Comparison of ENCODE assay signal across 28 cellular contexts in genomic region chr10:33031815-33032320, GRCh38.
A peak's percentile ranks its signal among the peaks of the same experiment; 100 is the strongest.
DNase-seq lines count a peak whose midpoint lies in the region; ATAC-seq, FAIRE-seq and TF ChIP-seq lines count a peak whose summit lies in the region.
"Had no signal": no experiment of that assay in that cellular context is flagged by ENCODE, and none has a peak within 500 bp of the region (broad histone marks: within the 10 kb centered on the region; RNA-seq: fewer than 3 reads in every experiment).

No MANE protein-coding gene starts in this region.

- DNase-seq in mammary epithelial cell (no peak), MCF 10A (ENCODE audit: unreplicated experiment) (no peak), RWPE1 (ENCODE audit: low spot score) (no peak), endothelial cell of umbilical vein (ENCODE audit: low read depth, low spot score) (no peak), pons (ENCODE audit: low spot score) (no peak), RKO (ENCODE audit: low spot score) (no peak), upper lobe of right lung (no peak)
- DNase-seq: activated CD4-positive, alpha-beta T cell treated with anti-CD3 and anti-CD28 coated beads, Interleukin-2, amount 50 U/mL, for 48 hours; activated CD4-positive, CD25-positive, alpha-beta regulatory T cell treated with anti-CD3 and anti-CD28 coated beads, Interleukin-2, amount 50 U/mL, for 72 hours; activated CD8-positive, alpha-beta memory T cell treated with anti-CD3 and anti-CD28 coated beads, Interleukin-2, amount 50 U/mL, for 4 hours; activated naive CD4-positive, alpha-beta T cell treated with Interleukin-2 at 50 U/mL for 16 hours; dorsolateral prefrontal cortex; H9; immature natural killer cell; left colon; NCI-H2107; NCI-H82; ovary; testis had no signal

- CTCF ChIA-PET in mammary epithelial cell (lab: Charles Lee; ENCODE audit: low non-redundant PET) (no interaction called here), MCF 10A (lab: Yijun Ruan, JAX) (interaction anchor here (0.5 to 1.6 kb wide), 2 partner anchors 21 to 86 kb away, joined by 5 to 7 read pairs; no protein-coding TSS in a partner anchor), RWPE1 (lab: Yijun Ruan, JAX) (no interaction called here), endothelial cell of umbilical vein (lab: Charles Lee) (interaction anchor here (1.2 to 2.7 kb wide), 6 partner anchors 10 to 84 kb away, joined by 3 to 16 read pairs (median 6); no protein-coding TSS in a partner anchor)

- peaks cover 21% of the 10 kb centered on the region for H3K4me1 Mint-ChIP-seq in MCF 10A (ENCODE audit: insufficient read depth, unreplicated experiment)
- H3K4me1 Mint-ChIP-seq in stimulated activated memory B cell treated with anti-CD40 and anti-IgM and Interleukin-4, amounts not matched to agents 10 μg/mL and 1 μg/mL and 100 μg/mL, for 72 hours, result peaks cover 25% of the 10 kb centered on the region
- H3K4me1 Mint-ChIP-seq: CD14-positive monocyte had no signal

- H2AFZ ChIP-seq in mammary epithelial cell (ENCODE audit: low read depth, low read length), result no peak overlapping the region
- H2AFZ ChIP-seq in endothelial cell of umbilical vein (ENCODE audit: low read depth, low read length), result no peak overlapping the region

- dilution Hi-C loops in mammary epithelial cell (cut with HindIII; ENCODE audit: low sequenced_read_pairs), result no loop called here
- dilution Hi-C loops in endothelial cell of umbilical vein (cut with MboI; ENCODE audit: extremely low pct_ligation_motif_present, low sequenced_read_pairs), result no loop called here

- H3K4me3 Mint-ChIP-seq in MCF 10A (ENCODE audit: unreplicated experiment), result no peak overlapping the region
- H3K4me3 Mint-ChIP-seq in stimulated activated memory B cell treated with anti-CD40 and anti-IgM and Interleukin-4, amounts not matched to agents 10 μg/mL and 1 μg/mL and 100 μg/mL, for 72 hours, result no peak overlapping the region
- H3K4me3 Mint-ChIP-seq: CD14-positive monocyte; H9; immature natural killer cell; stimulated activated naive CD8-positive, alpha-beta T cell treated with anti-CD3 and anti-CD28 coated beads, Interleukin-15, Interleukin-2, amounts not matched to agents 100 ng/mL and 50 ng/mL, for 24 hours; T-helper 2 cell treated with Interferon-gamma antibody and Interleukin-4, amounts not matched to agents 5 μg/mL and 100 μg/mL, for 36 hours had no signal

- TF ChIP-seq CTCF in mammary epithelial cell (conservative IDR thresholded peaks at IDR 0.05 in 1 of 2, IDR thresholded peaks at IDR 0.05 in 1 of 2; ENCODE audit: extremely low read depth in 1 of 2, insufficient read depth in 1 of 2, low read depth in 1 of 2, low read length in 2 of 2) (no peak), MCF 10A (IDR thresholded peaks at IDR 0.05; ENCODE audit: unreplicated experiment) (no peak), RWPE1 (conservative IDR thresholded peaks at IDR 0.05; ENCODE audit: low read depth) (no peak), endothelial cell of umbilical vein (IDR thresholded peaks at IDR 0.05; ENCODE audit: extremely low read depth in 1 of 2, insufficient read depth in 1 of 2, low read depth in 1 of 2, low read length in 2 of 2) (no peak), upper lobe of right lung (IDR thresholded peaks at IDR 0.05) (no peak)

- H3K4me3 ChIP-seq in mammary epithelial cell (replicated peaks in 1 of 3; ENCODE audit: insufficient read depth in 1 of 3, low read depth in 2 of 3, low read length in 3 of 3) (no peak overlapping the region), endothelial cell of umbilical vein (replicated peaks in 1 of 3; ENCODE audit: insufficient read depth in 1 of 3, low read depth in 1 of 3, low read length in 3 of 3) (no peak overlapping the region), upper lobe of right lung (no peak overlapping the region)
- H3K4me3 ChIP-seq: dorsolateral prefrontal cortex, ovary, SK-N-MC, testis had no signal

- no peak overlapping the region for H3K27ac Mint-ChIP-seq in MCF 10A (ENCODE audit: low read depth, unreplicated experiment)
- peak overlapping the region; percentile 69 for H3K27ac Mint-ChIP-seq in stimulated activated memory B cell treated with anti-CD40 and anti-IgM and Interleukin-4, amounts not matched to agents 10 μg/mL and 1 μg/mL and 100 μg/mL, for 72 hours
- H3K27ac Mint-ChIP-seq: CD14-positive monocyte; immature natural killer cell; stimulated activated naive CD8-positive, alpha-beta T cell treated with anti-CD3 and anti-CD28 coated beads, Interleukin-15, Interleukin-2, amounts not matched to agents 100 ng/mL and 50 ng/mL, for 24 hours; T-helper 2 cell treated with Interferon-gamma antibody and Interleukin-4, amounts not matched to agents 5 μg/mL and 100 μg/mL, for 36 hours had no signal

- no peak for FAIRE-seq in endothelial cell of umbilical vein (lab: Jason Lieb, UNC)
- FAIRE-seq: small intestine, urothelium cell line had no signal

- H3K9me3 Mint-ChIP-seq in MCF 10A (ENCODE audit: unreplicated experiment), result no peaks in the 10 kb centered on the region
- H3K9me3 Mint-ChIP-seq in stimulated activated memory B cell treated with anti-CD40 and anti-IgM and Interleukin-4, amounts not matched to agents 10 μg/mL and 1 μg/mL and 100 μg/mL, for 72 hours, result peaks cover 3% of the 10 kb centered on the region
- H3K9me3 Mint-ChIP-seq: immature natural killer cell; stimulated activated naive CD8-positive, alpha-beta T cell treated with anti-CD3 and anti-CD28 coated beads, Interleukin-15, Interleukin-2, amounts not matched to agents 100 ng/mL and 50 ng/mL, for 24 hours; T-helper 2 cell treated with Interferon-gamma antibody and Interleukin-4, amounts not matched to agents 5 μg/mL and 100 μg/mL, for 36 hours had no signal

- no peaks in the 10 kb centered on the region for H4K20me1 ChIP-seq in mammary epithelial cell (ENCODE audit: insufficient read depth, low read length)
- H4K20me1 ChIP-seq in endothelial cell of umbilical vein (replicated peaks; ENCODE audit: control insufficient read depth, extremely low read depth, insufficient read depth, low read length), result no peaks in the 10 kb centered on the region

- intact Hi-C loops in mammary epithelial cell (cut with micrococcal nuclease), result no loop called here
- intact Hi-C loops in MCF 10A (cut with micrococcal nuclease), result no loop called here
- intact Hi-C loops in endothelial cell of umbilical vein (cut with micrococcal nuclease), result loop anchor here (2.0 kb wide), 1 partner anchor 73 kb away; the partner anchor contains the start of gene ITGB1
- intact Hi-C loops in upper lobe of right lung (cut with DNase I), result no loop called here

- H3K36me3 Mint-ChIP-seq in MCF 10A (ENCODE audit: insufficient read depth, unreplicated experiment), result no peaks in the 10 kb centered on the region
- no peaks in the 10 kb centered on the region for H3K36me3 Mint-ChIP-seq in stimulated activated memory B cell treated with anti-CD40 and anti-IgM and Interleukin-4, amounts not matched to agents 10 μg/mL and 1 μg/mL and 100 μg/mL, for 72 hours
- H3K36me3 Mint-ChIP-seq: CD14-positive monocyte, immature natural killer cell had no signal

- H3K9me3 ChIP-seq in mammary epithelial cell (replicated peaks; ENCODE audit: insufficient read depth, low read length) (no peaks in the 10 kb centered on the region), endothelial cell of umbilical vein (replicated peaks; ENCODE audit: control insufficient read depth, insufficient read depth, low read length) (no peaks in the 10 kb centered on the region), upper lobe of right lung (no peaks in the 10 kb centered on the region)
- H3K9me3 ChIP-seq: ovary, testis had no signal

- H3K9me1 ChIP-seq in endothelial cell of umbilical vein (replicated peaks; ENCODE audit: control insufficient read depth, extremely low read depth, insufficient read depth, low read length), result no peaks in the 10 kb centered on the region

- H3K79me2 ChIP-seq in mammary epithelial cell (ENCODE audit: insufficient read depth, low read length) (no peaks in the 10 kb centered on the region), endothelial cell of umbilical vein (ENCODE audit: control insufficient read depth, insufficient read depth, low read length) (no peaks in the 10 kb centered on the region)

- ATAC-seq in stimulated activated memory B cell treated with anti-CD40 and anti-IgM and Interleukin-4, amounts not matched to agents 10 μg/mL and 1 μg/mL and 100 μg/mL, for 72 hours, result no peak
- no peak for ATAC-seq in upper lobe of right lung
- ATAC-seq: left colon had no signal

- H3K4me2 ChIP-seq in mammary epithelial cell (ENCODE audit: insufficient read depth, low read depth, low read length), result peak overlapping the region; percentile 20
- H3K4me2 ChIP-seq in endothelial cell of umbilical vein (ENCODE audit: insufficient read depth, low read length), result peak overlapping the region; percentile 60

- no peak overlapping the region for H3K27ac ChIP-seq in mammary epithelial cell (ENCODE audit: insufficient read depth, low read depth, low read length)
- peak overlapping the region; percentile 79 for H3K27ac ChIP-seq in RWPE1
- peak overlapping the region; percentile 23 for H3K27ac ChIP-seq in endothelial cell of umbilical vein (ENCODE audit: insufficient read depth, low read depth, low read length)
- H3K27ac ChIP-seq in upper lobe of right lung, result no peak overlapping the region
- H3K27ac ChIP-seq: 22Rv1, dorsolateral prefrontal cortex, ovary, SK-N-MC, testis had no signal

- H3K9ac ChIP-seq in mammary epithelial cell (ENCODE audit: insufficient read depth, low read length), result no peak overlapping the region
- no peak overlapping the region for H3K9ac ChIP-seq in endothelial cell of umbilical vein (replicated peaks; ENCODE audit: extremely low read depth, insufficient read depth, low read length)

- WGBS in mammary epithelial cell (ENCODE audit: low coverage, missing lambda C conversion rate), result 97% methylated on average over 4 of the region's 4 CpGs

- H3K4me1 ChIP-seq in mammary epithelial cell (ENCODE audit: insufficient read depth, low read length) (peaks cover 23% of the 10 kb centered on the region), endothelial cell of umbilical vein (ENCODE audit: control insufficient read depth, extremely low read depth, insufficient read depth, low read length) (peaks cover 16% of the 10 kb centered on the region), upper lobe of right lung (no peaks in the 10 kb centered on the region)
- H3K4me1 ChIP-seq: testis had no signal

- BruUV-seq in mammary epithelial cell (replicated peaks; lab: Mats Ljungman, UMichigan) (no TSS peak), MCF 10A (replicated peaks; lab: Mats Ljungman, UMichigan) (no TSS peak), endothelial cell of umbilical vein (replicated peaks; lab: Mats Ljungman, UMichigan) (no TSS peak)

- no peaks in the 10 kb centered on the region for H3K27me3 Mint-ChIP-seq in MCF 10A (ENCODE audit: insufficient read depth, unreplicated experiment)
- H3K27me3 Mint-ChIP-seq in stimulated activated memory B cell treated with anti-CD40 and anti-IgM and Interleukin-4, amounts not matched to agents 10 μg/mL and 1 μg/mL and 100 μg/mL, for 72 hours, result no peaks in the 10 kb centered on the region
- H3K27me3 Mint-ChIP-seq: stimulated activated naive CD8-positive, alpha-beta T cell treated with anti-CD3 and anti-CD28 coated beads, Interleukin-15, Interleukin-2, amounts not matched to agents 100 ng/mL and 50 ng/mL, for 24 hours had no signal

- in situ Hi-C loops in mammary epithelial cell (cut with MboI; ENCODE audit: low sequenced_read_pairs in 2 of 2), result no loop called here

- H3K36me3 ChIP-seq in mammary epithelial cell (ENCODE audit: insufficient read depth, low read length) (no peaks in the 10 kb centered on the region), endothelial cell of umbilical vein (ENCODE audit: control insufficient read depth in 2 of 2, extremely low read depth in 1 of 2, insufficient read depth in 2 of 2, low read length in 2 of 2) (no peaks in the 10 kb centered on the region), upper lobe of right lung (no peaks in the 10 kb centered on the region)
- H3K36me3 ChIP-seq: brain microvascular endothelial cell, ovary had no signal

- no peak for TF ChIP-seq POLR2A in endothelial cell of umbilical vein (IDR thresholded peaks at IDR 0.05; ENCODE audit: low read depth, low read length)

- POLR2A ChIA-PET in MCF 10A (lab: Yijun Ruan, JAX) (interaction anchor here (0.9 to 1.7 kb wide), 7 partner anchors 9 to 103 kb away, joined by 3 to 5 read pairs (median 4); no protein-coding TSS in a partner anchor), RWPE1 (lab: Yijun Ruan, JAX; ENCODE audit: low non-redundant PET) (no interaction called here), endothelial cell of umbilical vein (lab: Charles Lee) (no interaction called here)

- H3K27me3 ChIP-seq in mammary epithelial cell (ENCODE audit: insufficient read depth, low read length) (no peaks in the 10 kb centered on the region), endothelial cell of umbilical vein (ENCODE audit: control insufficient read depth in 2 of 2, insufficient read depth in 2 of 2, low read length in 2 of 2) (no peaks in the 10 kb centered on the region), upper lobe of right lung (no peaks in the 10 kb centered on the region)
- H3K27me3 ChIP-seq: brain microvascular endothelial cell, ovary, testis had no signal

Comparison
In these comparisons a context has a peak if more than half of its experiments do, and no peak if none do; other contexts are left out.
1. CTCF ChIA-PET loops: an anchor here in MCF 10A (0.5 to 1.6 kb wide) and endothelial cell of umbilical vein (1.2 to 2.7 kb wide); none called in mammary epithelial cell and RWPE1.
2. H3K27ac ChIP-seq: peak in RWPE1 (single experiment) and endothelial cell of umbilical vein (single experiment); none in mammary epithelial cell (single experiment) and upper lobe of right lung (single experiment).